ENCODE assay signal across 8 cellular contexts in genomic region chr12:53219116-53219955, GRCh38. TPM values are rescaled to one million over a fixed set of nuclear protein-coding genes. Genes with fewer than 3 reads are reported as not detected.
DNase-seq lines count a peak whose midpoint lies in the region; ATAC-seq lines count a peak whose summit lies in the region.

No MANE protein-coding gene starts in this region.

- no peaks in the 10 kb centered on the region for H3K27me3 ChIP-seq in CD4-positive, alpha-beta memory T cell (ENCODE audit: insufficient read depth, low read length)
- H3K27me3 ChIP-seq in mucosa of stomach (ENCODE audit: control insufficient read depth, insufficient read depth, low read length): no peaks in the 10 kb centered on the region

- CTCF ChIA-PET in CD4-positive, alpha-beta memory T cell (lab: Charles Lee; ENCODE audit: partially characterized antibody): interaction anchor here (0.6 to 12.8 kb wide), 22 partner anchors 7 to 126 kb away, joined by 3 to 339 read pairs (median 4); partner anchors contain the start of genes AAAS, CSAD, ESPL1 and ITGB7

- peaks cover 16 to 48% of the 10 kb centered on the region in 2 donors for H3K36me3 Mint-ChIP-seq in CD4-positive, alpha-beta memory T cell
- H3K36me3 Mint-ChIP-seq in stimulated activated naive CD8-positive, alpha-beta T cell treated with anti-CD3 and anti-CD28 coated beads, Interleukin-15, Interleukin-2, amounts not matched to agents 100 ng/mL and 50 ng/mL, for 24 hours (ENCODE audit: low read depth): peaks cover 5% of the 10 kb centered on the region

- H3K4me3 Mint-ChIP-seq in CD4-positive, alpha-beta memory T cell: peak overlapping the region; percentile 95 to 99 (median 98)
- peak overlapping the region; percentile 96 for H3K4me3 Mint-ChIP-seq in stimulated activated naive CD8-positive, alpha-beta T cell treated with anti-CD3 and anti-CD28 coated beads, Interleukin-15, Interleukin-2, amounts not matched to agents 100 ng/mL and 50 ng/mL, for 24 hours

- ATAC-seq in HG02798 (IDR thresholded peaks at IDR 0.05; ENCODE audit: poor library complexity, unreplicated experiment): peak; percentile 21
- no peak for ATAC-seq in HG03457 (IDR thresholded peaks at IDR 0.05; ENCODE audit: unreplicated experiment)

- POLR2A ChIA-PET in CD4-positive, alpha-beta memory T cell (lab: Charles Lee; ENCODE audit: partially characterized antibody): interaction anchor here (0.6 to 16.2 kb wide), 32 partner anchors 8 to 281 kb away, joined by 3 to 333 read pairs (median 9); partner anchors contain the start of genes AAAS, CSAD, ESPL1 and ITGB7

- peak overlapping the region; percentile 82 to 89 for H3K4me3 ChIP-seq in CD4-positive, alpha-beta memory T cell (ENCODE audit: low read length in 2 of 2)
- peak overlapping the region; percentile 23 for H3K4me3 ChIP-seq in mucosa of stomach (ENCODE audit: low read length)

- peak; percentile 42 to 67 (median 58) for DNase-seq in CD4-positive, alpha-beta memory T cell
- DNase-seq in activated CD4-positive, alpha-beta T cell treated with anti-CD3 and anti-CD28 coated beads for 1 hour: peak; percentile 52
- DNase-seq in dedifferentiated amniotic fluid mesenchymal stem cell (ENCODE audit: extremely low spot score) (peak; percentile 42), kidney glomerular epithelial cell (lab: John Stamatoyannopoulos, UW) (no peak)

- H3K27me3 Mint-ChIP-seq in CD4-positive, alpha-beta memory T cell: no peaks in the 10 kb centered on the region
- H3K27me3 Mint-ChIP-seq in stimulated activated naive CD8-positive, alpha-beta T cell treated with anti-CD3 and anti-CD28 coated beads, Interleukin-15, Interleukin-2, amounts not matched to agents 100 ng/mL and 50 ng/mL, for 24 hours: no peaks in the 10 kb centered on the region

- H3K27ac ChIP-seq in CD4-positive, alpha-beta memory T cell (ENCODE audit: low read depth, low read length): peak overlapping the region; percentile 98

- peaks cover 11% of the 10 kb centered on the region for H3K36me3 ChIP-seq in CD4-positive, alpha-beta memory T cell (ENCODE audit: insufficient read depth, low read length)
- H3K36me3 ChIP-seq in mucosa of stomach (ENCODE audit: control insufficient read depth, insufficient read depth, low read length): no peaks in the 10 kb centered on the region

- H3K27ac Mint-ChIP-seq in CD4-positive, alpha-beta memory T cell: peak overlapping the region; percentile 91 to 98 (median 95)
- peak overlapping the region; percentile 99 for H3K27ac Mint-ChIP-seq in stimulated activated naive CD8-positive, alpha-beta T cell treated with anti-CD3 and anti-CD28 coated beads, Interleukin-15, Interleukin-2, amounts not matched to agents 100 ng/mL and 50 ng/mL, for 24 hours

- peaks cover 56 to 92% (median 71%) of the 10 kb centered on the region in 4 donors for H3K4me1 Mint-ChIP-seq in CD4-positive, alpha-beta memory T cell
- H3K4me1 Mint-ChIP-seq in stimulated activated naive CD8-positive, alpha-beta T cell treated with anti-CD3 and anti-CD28 coated beads, Interleukin-15, Interleukin-2, amounts not matched to agents 100 ng/mL and 50 ng/mL, for 24 hours (ENCODE audit: low read depth): peaks cover 83% of the 10 kb centered on the region

- intact Hi-C loops in CD4-positive, alpha-beta memory T cell (cut with micrococcal nuclease): no loop called here

- H3K9me3 Mint-ChIP-seq in CD4-positive, alpha-beta memory T cell: no peaks in the 10 kb centered on the region
- H3K9me3 Mint-ChIP-seq in stimulated activated naive CD8-positive, alpha-beta T cell treated with anti-CD3 and anti-CD28 coated beads, Interleukin-15, Interleukin-2, amounts not matched to agents 100 ng/mL and 50 ng/mL, for 24 hours: no peaks in the 10 kb centered on the region

- peak overlapping the region; percentile 30 for H3K9ac ChIP-seq in mucosa of stomach (ENCODE audit: low read length)

- H3K9me3 ChIP-seq in CD4-positive, alpha-beta memory T cell (ENCODE audit: control insufficient read depth in 1 of 2, low read length in 2 of 2): no peaks in the 10 kb centered on the region
- no peaks in the 10 kb centered on the region for H3K9me3 ChIP-seq in mucosa of stomach (ENCODE audit: control insufficient read depth, low read length)

- H3K4me1 ChIP-seq in CD4-positive, alpha-beta memory T cell (ENCODE audit: insufficient read depth, low read length): peaks cover 78% of the 10 kb centered on the region
- H3K4me1 ChIP-seq in mucosa of stomach (ENCODE audit: control insufficient read depth, insufficient read depth, low read length): peaks cover 62% of the 10 kb centered on the region

RNA-seq across cellular contexts. Expression of gene ITGB7, which starts 12.3 kb away (rescaled TPM):
- 100 to 1,000 TPM; 382 to 397 TPM for total RNA-seq in CD4-positive, alpha-beta memory T cell
- 100 to 1,000 TPM; 271 to 374 TPM for polyA plus RNA-seq in CD4-positive, alpha-beta memory T cell

RNA-seq across cellular contexts. Expression of gene RARG, which starts 12.7 kb away (rescaled TPM):
- total RNA-seq in CD4-positive, alpha-beta memory T cell: 10 to 100 TPM; 84.7 to 86.0 TPM
- 10 to 100 TPM; 13.2 to 25.1 TPM for polyA plus RNA-seq in CD4-positive, alpha-beta memory T cell

RNA-seq across cellular contexts. Expression of gene CSAD, which starts 38.6 kb away (rescaled TPM):
- 10 to 100 TPM; 62.5 to 64.2 TPM for total RNA-seq in CD4-positive, alpha-beta memory T cell
- polyA plus RNA-seq in CD4-positive, alpha-beta memory T cell: 1 to 10 TPM; 1.1 to 2.9 TPM

RNA-seq across cellular contexts. Expression of gene ZNF740, which starts 38.8 kb away (rescaled TPM):
- total RNA-seq in CD4-positive, alpha-beta memory T cell: 100 to 1,000 TPM; 109 to 113 TPM
- 1 to 10 TPM in 1 of 2 donors, under 1 TPM in 1; 0.90 to 3.5 TPM for polyA plus RNA-seq in CD4-positive, alpha-beta memory T cell

RNA-seq across cellular contexts. Expression of gene ESPL1, which starts 48.8 kb away (rescaled TPM):
- total RNA-seq in CD4-positive, alpha-beta memory T cell: under 1 TPM; 0.20 to 0.55 TPM
- polyA plus RNA-seq in CD4-positive, alpha-beta memory T cell: under 1 TPM in 1 of 2 donors, not detected in 1; 0.16 TPM
